6 cellular contexts compared by ENCODE assay signal in the genomic region with DNA sequence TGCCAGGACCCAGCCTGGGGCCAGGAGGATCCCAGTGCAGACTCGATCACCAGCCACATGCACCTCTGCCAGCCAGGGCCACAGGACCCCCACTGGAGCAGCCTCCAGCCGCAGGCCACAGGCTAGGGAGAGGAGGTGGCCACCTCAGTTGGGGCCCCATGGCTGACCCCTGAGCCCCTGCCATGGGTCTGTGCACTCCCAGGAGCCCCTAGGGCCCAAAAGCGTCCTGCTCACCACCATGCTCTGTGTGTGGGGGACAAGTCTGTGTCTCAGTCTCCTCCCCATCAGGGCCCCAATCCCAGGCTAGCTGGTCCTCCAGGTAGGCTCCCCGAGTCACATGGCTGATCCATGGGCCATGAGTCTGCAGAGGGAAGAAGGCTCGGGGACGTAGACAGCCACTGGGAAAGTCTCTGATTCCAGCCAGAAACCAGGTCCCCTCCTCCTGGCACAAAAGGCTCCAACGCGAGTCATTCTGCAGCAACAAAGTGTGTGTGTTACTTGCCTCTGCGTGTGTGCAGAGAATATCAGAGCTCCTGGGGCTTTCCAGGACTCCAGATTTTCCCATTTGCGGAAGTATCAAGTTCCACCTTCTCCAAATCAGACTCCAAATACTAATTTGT. TPM values are rescaled to one million over a fixed set of nuclear protein-coding genes. Genes with fewer than 3 reads are reported as not detected.
DNase-seq lines count a peak whose midpoint lies in the region; ATAC-seq and TF ChIP-seq lines count a peak whose summit lies in the region.

No MANE protein-coding gene starts in this region.

- H3K4me3 ChIP-seq in mesodermal cell (ENCODE audit: extremely low read depth, insufficient read depth, low read length, poor library complexity, severe bottlenecking): peak overlapping the region; percentile 10

- no peaks in the 10 kb centered on the region for H3K36me3 Mint-ChIP-seq in activated naive CD4-positive, alpha-beta T cell treated with anti-CD3 and anti-CD28 coated beads, Interleukin-2, amount 50 U/mL, for 72 hours

- peak overlapping the region; percentile 65 to 81 for H3K27ac Mint-ChIP-seq in activated naive CD4-positive, alpha-beta T cell treated with anti-CD3 and anti-CD28 coated beads, Interleukin-2, amount 50 U/mL, for 72 hours

- no peaks in the 10 kb centered on the region for H3K9me3 Mint-ChIP-seq in activated naive CD4-positive, alpha-beta T cell treated with anti-CD3 and anti-CD28 coated beads, Interleukin-2, amount 50 U/mL, for 72 hours

- peaks cover 14% of the 10 kb centered on the region for H3K4me1 ChIP-seq in mesodermal cell (ENCODE audit: control insufficient read depth, insufficient read depth, low read length, poor library complexity, severe bottlenecking)

- H3K27ac ChIP-seq in mesodermal cell (ENCODE audit: low read depth, low read length, severe bottlenecking): peak overlapping the region; percentile 73

- H3K36me3 ChIP-seq in mesodermal cell (ENCODE audit: control insufficient read depth, insufficient read depth, low read length): no peaks in the 10 kb centered on the region

- H3K9me3 ChIP-seq in mesodermal cell (ENCODE audit: control insufficient read depth, low read length): no peaks in the 10 kb centered on the region

- CTCF ChIA-PET in HEK293T (lab: Yijun Ruan, JAX): interaction anchor here (0.6 to 1.9 kb wide), 14 partner anchors 15 to 312 kb away, joined by 3 to 10 read pairs (median 5); a partner anchor contains a TSS

- 42 to 71% methylated on average over 5 to 8 of the region's 10 CpGs for WGBS in mesodermal cell (ENCODE audit: insufficient coverage in 2 of 2), 2 experiments

- peak; percentile 25 for DNase-seq in HEK293T (ENCODE audit: extremely low spot score)
- DNase-seq in activated naive CD4-positive, alpha-beta T cell treated with anti-CD3 and anti-CD28 coated beads, Interleukin-2, amount 50 U/mL, for 72 hours (ENCODE audit: low spot score in 2 of 2): peak in 1 of 2 donors; percentile 19
- DNase-seq in NCI-H187 treated with DMSO at 0.1 percent for 48 hours (lab: John Stamatoyannopoulos, UW): no peak
- no peak for DNase-seq in HT-29 (ENCODE audit: low spot score)

- POLR2A ChIA-PET in HEK293T (lab: Yijun Ruan, JAX): interaction anchor here (0.7 to 3.9 kb wide), 14 partner anchors 10 to 112 kb away, joined by 3 to 44 read pairs (median 4); a partner anchor contains a TSS

- ATAC-seq in activated naive CD4-positive, alpha-beta T cell treated with anti-CD3 and anti-CD28 coated beads, Interleukin-2, amount 50 U/mL, for 72 hours: peak in 1 of 2 donors; percentile 1
- no peak for ATAC-seq in HG03354 (IDR thresholded peaks at IDR 0.05; ENCODE audit: poor library complexity, severe bottlenecking, unreplicated experiment)

TF ChIP-seq in HEK293T, 16 proteins besides CTCF, POLR2A, EP300 and RAD21:
- TF ChIP-seq, protein P1, sequence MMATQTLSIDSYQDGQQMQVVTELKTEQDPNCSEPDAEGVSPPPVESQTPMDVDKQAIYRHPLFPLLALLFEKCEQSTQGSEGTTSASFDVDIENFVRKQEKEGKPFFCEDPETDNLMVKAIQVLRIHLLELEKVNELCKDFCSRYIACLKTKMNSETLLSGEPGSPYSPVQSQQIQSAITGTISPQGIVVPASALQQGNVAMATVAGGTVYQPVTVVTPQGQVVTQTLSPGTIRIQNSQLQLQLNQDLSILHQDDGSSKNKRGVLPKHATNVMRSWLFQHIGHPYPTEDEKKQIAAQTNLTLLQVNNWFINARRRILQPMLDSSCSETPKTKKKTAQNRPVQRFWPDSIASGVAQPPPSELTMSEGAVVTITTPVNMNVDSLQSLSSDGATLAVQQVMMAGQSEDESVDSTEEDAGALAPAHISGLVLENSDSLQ (IDR thresholded peaks at IDR 0.05): no peak
- TF ChIP-seq LEF1 (IDR thresholded peaks at IDR 0.05; ENCODE audit: borderline replicate concordance) (no peak), TARDBP (IDR thresholded peaks at IDR 0.05) (no peak), ARNT (IDR thresholded peaks at IDR 0.05) (no peak), FOXA1 (IDR thresholded peaks at IDR 0.05) (no peak), NFRKB (IDR thresholded peaks at IDR 0.05) (no peak), ELF4 (IDR thresholded peaks at IDR 0.05) (no peak), HDGF (IDR thresholded peaks at IDR 0.05; ENCODE audit: borderline replicate concordance) (peak; percentile 73; the same call in 1 of the 2 replicates), BHLHE40 (IDR thresholded peaks at IDR 0.05; ENCODE audit: borderline replicate concordance) (no peak)
TF ChIP-seq in HEK293T: peak in this region for 1.

RNA-seq across cellular contexts. Expression of a gene that starts 6.1 kb away (rescaled TPM):
- total RNA-seq in activated naive CD4-positive, alpha-beta T cell treated with anti-CD3 and anti-CD28 coated beads, Interleukin-2, amount 50 U/mL, for 72 hours: not detected
- 6.5 TPM for polyA plus RNA-seq in mesodermal cell (2013, experiment 1 of 2)
- 5.6 TPM for polyA plus RNA-seq in mesodermal cell (2013, experiment 2 of 2)
- 116 and 128 TPM in 2 replicates for total RNA-seq in HT-29 (2014; rRNA removed; shearing (Covaris generic))

RNA-seq across cellular contexts. Expression of a gene that starts 8.3 kb away (rescaled TPM):
- total RNA-seq in activated naive CD4-positive, alpha-beta T cell treated with anti-CD3 and anti-CD28 coated beads, Interleukin-2, amount 50 U/mL, for 72 hours: 1 to 10 TPM; 1.0 to 1.1 TPM
- polyA plus RNA-seq in mesodermal cell (2013, experiment 1 of 2): 0.55 TPM
- 0.61 TPM for polyA plus RNA-seq in mesodermal cell (2013, experiment 2 of 2)
- 2.3 and 4.1 TPM in 2 replicates for total RNA-seq in HT-29 (2014; rRNA removed; shearing (Covaris generic))

RNA-seq across cellular contexts. Expression of a gene that starts 24.1 kb away (rescaled TPM):
- 10 to 100 TPM; 57.8 to 88.5 TPM for total RNA-seq in activated naive CD4-positive, alpha-beta T cell treated with anti-CD3 and anti-CD28 coated beads, Interleukin-2, amount 50 U/mL, for 72 hours
- 51.6 TPM for polyA plus RNA-seq in mesodermal cell (2013, experiment 1 of 2)
- polyA plus RNA-seq in mesodermal cell (2013, experiment 2 of 2): 46.8 TPM
- 50.1 and 55.7 TPM in 2 replicates for total RNA-seq in HT-29 (2014; rRNA removed; shearing (Covaris generic))

RNA-seq across cellular contexts. Expression of a gene that starts 33.4 kb away (rescaled TPM):
- 10 to 100 TPM; 18.3 to 61.0 TPM for total RNA-seq in activated naive CD4-positive, alpha-beta T cell treated with anti-CD3 and anti-CD28 coated beads, Interleukin-2, amount 50 U/mL, for 72 hours
- 57.2 TPM for polyA plus RNA-seq in mesodermal cell (2013, experiment 1 of 2)
- 51.7 TPM for polyA plus RNA-seq in mesodermal cell (2013, experiment 2 of 2)
- 53.2 and 56.3 TPM in 2 replicates for total RNA-seq in HT-29 (2014; rRNA removed; shearing (Covaris generic))

RNA-seq across cellular contexts. Expression of a gene that starts 38.3 kb away (rescaled TPM):
- 100 to 1,000 TPM; 486 to 763 TPM for total RNA-seq in activated naive CD4-positive, alpha-beta T cell treated with anti-CD3 and anti-CD28 coated beads, Interleukin-2, amount 50 U/mL, for 72 hours
- 270 TPM for polyA plus RNA-seq in mesodermal cell (2013, experiment 1 of 2)
- 250 TPM for polyA plus RNA-seq in mesodermal cell (2013, experiment 2 of 2)
- 34.0 and 36.5 TPM in 2 replicates for total RNA-seq in HT-29 (2014; rRNA removed; shearing (Covaris generic))

Comparison
In these comparisons a context has a peak if more than half of its experiments do, and no peak if none do; other contexts are left out.
1. RNA of a gene that starts 6.1 kb away (total RNA-seq): 116 to 128 TPM in HT-29; not detected in activated naive CD4-positive, alpha-beta T cell treated with anti-CD3 and anti-CD28 coated beads, Interleukin-2, amount 50 U/mL, for 72 hours; every median in the first group is over 100 times any median in the second.